Comparison of ENCODE assay signal across 8 cellular contexts in the genomic region with DNA sequence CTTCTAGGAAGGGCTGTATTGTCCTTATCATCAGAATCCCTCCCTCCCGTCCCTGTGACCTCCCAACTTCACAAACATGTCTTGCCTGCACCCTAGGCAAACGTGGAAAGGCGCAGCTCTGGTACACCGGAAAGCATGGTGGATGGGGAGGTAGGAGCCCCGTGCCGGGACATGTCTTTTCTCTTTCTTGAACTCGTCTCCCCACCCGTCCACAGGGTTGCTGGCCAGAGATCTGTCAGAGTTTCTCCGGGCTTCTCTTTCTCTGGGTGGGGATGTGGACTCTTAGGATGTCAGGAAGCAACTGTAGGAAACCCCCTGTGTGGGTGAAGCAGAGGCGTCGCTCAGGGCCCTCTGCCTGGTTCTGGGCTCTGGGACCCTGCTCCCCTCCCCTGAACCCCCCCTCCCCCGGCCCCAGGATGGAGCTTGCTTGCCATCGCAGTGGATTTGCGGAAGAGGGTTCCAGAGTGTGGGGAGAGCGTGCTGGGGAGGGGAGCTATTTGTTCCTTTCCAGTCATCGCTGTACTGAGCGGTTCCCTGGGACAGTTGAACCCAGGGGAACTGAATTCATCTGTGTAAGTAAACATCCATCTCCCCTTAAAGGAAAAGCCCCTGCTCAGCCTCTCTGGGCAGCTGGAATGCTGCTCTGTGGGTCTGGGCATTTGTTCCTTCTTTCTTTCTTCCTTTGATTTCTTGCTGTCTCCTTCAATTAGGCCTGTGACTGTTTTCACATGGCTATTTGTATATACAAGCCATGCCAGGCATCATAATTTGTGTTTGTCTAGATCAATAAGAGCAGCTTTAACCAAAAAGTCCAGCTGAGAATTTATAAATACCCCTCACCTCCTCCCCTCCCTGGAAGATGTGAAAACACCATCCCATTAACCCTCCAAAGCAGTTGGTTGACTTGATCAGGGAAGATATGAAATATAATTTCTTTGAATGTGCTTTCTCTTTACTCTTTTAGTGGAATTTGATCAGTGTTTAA.
DNase-seq lines count a peak whose midpoint lies in the region; ATAC-seq and TF ChIP-seq lines count a peak whose summit lies in the region.

No MANE protein-coding gene starts in this region.

- in situ Hi-C loops in KBM-7 (cut with MboI; ENCODE audit: low pct_unique_long_range_greater_than_20kb, low sequenced_read_pairs), result no loop called here

- POLR2A ChIA-PET in T-cell (lab: Charles Lee), result no interaction called here

- no TSS peak for BruUV-seq in Calu3 (replicated peaks; lab: Mats Ljungman, UMichigan)

- DNase-seq in Calu3, result no peak
- peak in 1 of 34 experiments; percentile 7 for DNase-seq in T-cell
- DNase-seq in fibroblast of pulmonary artery (ENCODE audit: low read depth), result no peak
- no peak for DNase-seq in progenitor cell of endocrine pancreas (ENCODE audit: low spot score, unreplicated experiment)
- no peak for DNase-seq in GM03348 (ENCODE audit: low spot score)
- no peak for DNase-seq in NCI-H2029 treated with DMSO at 0.1 percent for 48 hours (lab: John Stamatoyannopoulos, UW)
- no peak for DNase-seq in KBM-7

- CTCF ChIA-PET in Calu3 (lab: Charles Lee) (no interaction called here), T-cell (lab: Charles Lee) (interaction anchor here in 1 of 2 donors (0.6 kb wide), 2 partner anchors 94 to 1131 kb away, joined by 4 to 5 read pairs; no protein-coding TSS in a partner anchor)

- H3K36me3 Mint-ChIP-seq in Calu3 (ENCODE audit: insufficient read depth, unreplicated experiment), result peaks cover 48% of the 10 kb centered on the region
- H3K36me3 Mint-ChIP-seq in T-cell, result peaks cover 11% of the 10 kb centered on the region
- H3K36me3 Mint-ChIP-seq in progenitor cell of endocrine pancreas (ENCODE audit: insufficient read depth), result no peaks in the 10 kb centered on the region

- H3K27me3 Mint-ChIP-seq in Calu3 (ENCODE audit: unreplicated experiment) (no peaks in the 10 kb centered on the region), T-cell (no peaks in the 10 kb centered on the region), progenitor cell of endocrine pancreas (no peaks in the 10 kb centered on the region)

- H3K4me3 Mint-ChIP-seq in Calu3 (ENCODE audit: low read depth, unreplicated experiment) (no peak overlapping the region), T-cell (no peak overlapping the region), progenitor cell of endocrine pancreas (ENCODE audit: low read depth) (no peak overlapping the region)

- intact Hi-C loops in Calu3 (cut with micrococcal nuclease; ENCODE audit: unreplicated experiment), result no loop called here

- no peaks in the 10 kb centered on the region for H3K9me3 Mint-ChIP-seq in Calu3 (ENCODE audit: low read depth, unreplicated experiment)
- H3K9me3 Mint-ChIP-seq in T-cell, result no peaks in the 10 kb centered on the region
- H3K9me3 Mint-ChIP-seq in progenitor cell of endocrine pancreas (ENCODE audit: low read depth), result no peaks in the 10 kb centered on the region

- TF ChIP-seq CTCF in Calu3 (IDR thresholded peaks at IDR 0.05; ENCODE audit: unreplicated experiment) (no peak), fibroblast of pulmonary artery (IDR thresholded peaks at IDR 0.05; ENCODE audit: low read length, missing control alignments) (no peak), progenitor cell of endocrine pancreas (IDR thresholded peaks at IDR 0.05; ENCODE audit: unreplicated experiment) (no peak)

- H3K4me1 Mint-ChIP-seq in Calu3 (ENCODE audit: low read depth, unreplicated experiment) (peaks cover 94% of the 10 kb centered on the region), T-cell (peaks cover 79 to 98% (median 93%) of the 10 kb centered on the region in 3 donors), progenitor cell of endocrine pancreas (ENCODE audit: low read depth) (peaks cover 53% of the 10 kb centered on the region)

- peak overlapping the region; percentile 29 for H3K27ac Mint-ChIP-seq in Calu3 (ENCODE audit: unreplicated experiment)
- H3K27ac Mint-ChIP-seq in T-cell, result peak overlapping the region; percentile 63 to 85
- H3K27ac Mint-ChIP-seq in progenitor cell of endocrine pancreas, result peak overlapping the region; percentile 59

- ATAC-seq in T-cell (replicated peaks in 1 of 4) (no peak), HG03378 (IDR thresholded peaks at IDR 0.05; ENCODE audit: unreplicated experiment) (no peak)

- peak overlapping the region; percentile 8 for H3K4me3 ChIP-seq in fibroblast of pulmonary artery (replicated peaks; ENCODE audit: low read depth, low read length)
